Comparison of ENCODE assay signal across 14 cellular contexts in genomic region chr5:150644058-150644457, GRCh38. TPM values are rescaled to one million over a fixed set of nuclear protein-coding genes. Genes with fewer than 3 reads are reported as not detected.
DNase-seq lines count a peak whose midpoint lies in the region; ATAC-seq and TF ChIP-seq lines count a peak whose summit lies in the region.
"Had no signal": no experiment of that assay in that cellular context is flagged by ENCODE, and none has a peak within 500 bp of the region (broad histone marks: within the 10 kb centered on the region; RNA-seq: fewer than 3 reads in every experiment).

No MANE protein-coding gene starts in this region.

- H4K91ac ChIP-seq in trophoblast cell (ENCODE audit: low read depth, low read length): peak overlapping the region; percentile 80

- H3K14ac ChIP-seq in trophoblast cell (ENCODE audit: low read length): peak overlapping the region; percentile 29

- no peaks in the 10 kb centered on the region for H3K27me3 ChIP-seq in heart right ventricle
- H3K27me3 ChIP-seq in right atrium auricular region: no peaks in the 10 kb centered on the region
- no peaks in the 10 kb centered on the region for H3K27me3 ChIP-seq in trophoblast cell (ENCODE audit: insufficient read depth, low read length)
- no peaks in the 10 kb centered on the region for H3K27me3 ChIP-seq in vagina

- no peak overlapping the region for H4K12ac ChIP-seq in trophoblast cell (ENCODE audit: low read depth, low read length)

- H3K4me1 ChIP-seq in heart right ventricle (peaks cover 53 to 100% (median 98%) of the 10 kb centered on the region in 9 donors), right atrium auricular region (peaks cover 0 to 99% of the 10 kb centered on the region in 2 donors), trophoblast cell (ENCODE audit: control insufficient read depth in 1 of 2, insufficient read depth in 2 of 2, low read length in 2 of 2) (peaks cover 49 to 60% of the 10 kb centered on the region in 2 experiments), vagina (peaks cover 66% of the 10 kb centered on the region)

- peak overlapping the region; percentile 20 for H2BK12ac ChIP-seq in trophoblast cell (ENCODE audit: low read length)

- no peak for ATAC-seq in heart right ventricle
- no peak for ATAC-seq in Right ventricle myocardium inferior
- ATAC-seq in HG03520 (IDR thresholded peaks at IDR 0.05; ENCODE audit: unreplicated experiment): no peak
- ATAC-seq: mucosa of descending colon had no signal

- WGBS in heart right ventricle, 2 donors: 48 to 57% methylated on average over 5 of the region's 5 CpGs
- WGBS in trophoblast cell (ENCODE audit: extremely low coverage, insufficient coverage, insufficient read length): no CpG with 5 or more reads among the region's 5 CpGs

- H3K4me3 ChIP-seq in heart right ventricle (peak overlapping the region in 6 of 10 donors; percentile 22 to 63 (median 55)), right atrium auricular region (peak overlapping the region in 1 of 2 donors; percentile 48), trophoblast cell (ENCODE audit: low read depth, low read length) (no peak overlapping the region), vagina (no peak overlapping the region)
- H3K4me3 ChIP-seq: GM12878, mucosa of descending colon had no signal

- H2BK5ac ChIP-seq in trophoblast cell (ENCODE audit: low read depth, low read length, poor library complexity): peak overlapping the region; percentile 5

- H3K36me3 ChIP-seq in heart right ventricle: peaks cover 0 to 39% (median 11%) of the 10 kb centered on the region in 9 donors
- H3K36me3 ChIP-seq in right atrium auricular region: peaks cover 11% of the 10 kb centered on the region
- peaks cover 14 to 15% of the 10 kb centered on the region in 2 experiments for H3K36me3 ChIP-seq in trophoblast cell (ENCODE audit: control insufficient read depth in 1 of 2, insufficient read depth in 2 of 2, low read length in 2 of 2)
- H3K36me3 ChIP-seq in vagina: no peaks in the 10 kb centered on the region

- H3K79me2 ChIP-seq in trophoblast cell (ENCODE audit: control insufficient read depth, insufficient read depth, low read length, poor library complexity): peaks cover 21% of the 10 kb centered on the region

- H3K18ac ChIP-seq in trophoblast cell (ENCODE audit: low read length): peak overlapping the region; percentile 76

- H4K8ac ChIP-seq in trophoblast cell (ENCODE audit: low read depth, low read length): peak overlapping the region; percentile 8

- H3K9ac ChIP-seq in trophoblast cell (ENCODE audit: low read length): no peak overlapping the region

- H3K27ac ChIP-seq in heart right ventricle: peak overlapping the region; percentile 67 to 100 (median 96)
- peak overlapping the region; percentile 96 for H3K27ac ChIP-seq in right atrium auricular region
- H3K27ac ChIP-seq in trophoblast cell (ENCODE audit: low read depth, low read length): peak overlapping the region; percentile 92
- peak overlapping the region; percentile 91 for H3K27ac ChIP-seq in vagina

- H3K23ac ChIP-seq in trophoblast cell (ENCODE audit: low read length): no peak overlapping the region

- DNase-seq in heart right ventricle: no peak
- no peak for DNase-seq in Right ventricle myocardium inferior (ENCODE audit: missing footprints)
- DNase-seq in right atrium auricular region (ENCODE audit: low spot score): no peak
- peak; percentile 46 to 59 for DNase-seq in trophoblast cell
- no peak for DNase-seq in vagina (ENCODE audit: extremely low spot score in 2 of 2)
- no peak for DNase-seq in NK-92 (lab: John Stamatoyannopoulos, UW; ENCODE audit: unreplicated experiment)
- no peak for DNase-seq in COR-L47 (lab: John Stamatoyannopoulos, UW)
- DNase-seq: ACHN; activated T-cell treated with anti-CD3 and anti-CD28 coated beads, Interleukin-2, amount 50 U/mL, for 48 hours; GOT3; KG1; mucosa of descending colon had no signal

- no peak overlapping the region for H3K4me2 ChIP-seq in trophoblast cell (ENCODE audit: low read length)

- H2AK5ac ChIP-seq in trophoblast cell (ENCODE audit: low read length): peak overlapping the region; percentile 92

- no peak for TF ChIP-seq POLR2A in vagina (IDR thresholded peaks at IDR 0.05)

- intact Hi-C loops in heart right ventricle (cut with DNase I): loop anchor here in 4 of 10 donors (5.0 kb wide), 2 partner anchors 47 to 52 kb away; no protein-coding TSS in a partner anchor
- intact Hi-C loops in Right ventricle myocardium inferior (cut with DNase I): no loop called here
- intact Hi-C loops in vagina (cut with DNase I): no loop called here

- peaks cover 53% of the 10 kb centered on the region for H3K79me1 ChIP-seq in trophoblast cell (ENCODE audit: low read length)

- peak overlapping the region; percentile 80 for H3K4ac ChIP-seq in trophoblast cell (ENCODE audit: low read depth, low read length)

- H2BK120ac ChIP-seq in trophoblast cell (ENCODE audit: insufficient read depth, low read length, poor library complexity): peak overlapping the region; percentile 93

- H2AFZ ChIP-seq in trophoblast cell (ENCODE audit: insufficient read depth, low read length, poor library complexity): no peak overlapping the region

- H3K9me3 ChIP-seq in heart right ventricle: no peaks in the 10 kb centered on the region
- H3K9me3 ChIP-seq in right atrium auricular region: no peaks in the 10 kb centered on the region
- no peaks in the 10 kb centered on the region for H3K9me3 ChIP-seq in trophoblast cell (ENCODE audit: insufficient read depth, low read depth, low read length)
- no peaks in the 10 kb centered on the region for H3K9me3 ChIP-seq in vagina
- H3K9me3 ChIP-seq: mucosa of descending colon had no signal

- TF ChIP-seq CTCF in heart right ventricle (IDR thresholded peaks at IDR 0.05) (peak in 1 of 9 donors; percentile 11), right atrium auricular region (IDR thresholded peaks at IDR 0.05) (no peak), vagina (IDR thresholded peaks at IDR 0.05) (no peak)

RNA-seq across cellular contexts. Expression of gene SYNPO, which starts 3.6 kb away (rescaled TPM):
- total RNA-seq in heart right ventricle: 100 to 1,000 TPM; 589 to 777 (median 703) TPM
- 100 to 1,000 TPM; 129 to 344 TPM for polyA plus RNA-seq in heart right ventricle
- 587 TPM for total RNA-seq in Right ventricle myocardium inferior
- total RNA-seq in right atrium auricular region: 100 to 1,000 TPM; 369 to 413 TPM
- 52.3 and 58.9 TPM in 2 replicates for polyA plus RNA-seq in trophoblast cell (2013)
- 16.7 TPM for total RNA-seq in vagina

RNA-seq across cellular contexts. Expression of gene MYOZ3, which starts 17.0 kb away (rescaled TPM):
- total RNA-seq in heart right ventricle: 10 to 100 TPM in 2 of 10 donors, 1 to 10 TPM in 8; 4.5 to 12.2 (median 6.0) TPM
- polyA plus RNA-seq in heart right ventricle: 1 to 10 TPM in 1 of 2 donors, under 1 TPM in 1; 0.91 to 4.1 TPM
- total RNA-seq in Right ventricle myocardium inferior: 5.5 TPM
- 1 to 10 TPM; 2.0 to 3.5 TPM for total RNA-seq in right atrium auricular region
- polyA plus RNA-seq in trophoblast cell (2013): 9.5 and 10.0 TPM in 2 replicates
- not detected for total RNA-seq in vagina

RNA-seq across cellular contexts. Expression of gene RBM22, which starts 56.8 kb away (rescaled TPM):
- total RNA-seq in heart right ventricle (10 to 100 TPM; 23.4 to 41.0 (median 29.3) TPM), Right ventricle myocardium inferior (30.5 TPM), right atrium auricular region (10 to 100 TPM; 26.0 to 29.5 TPM), vagina (30.2 TPM)
- 10 to 100 TPM; 18.6 to 28.8 TPM for polyA plus RNA-seq in heart right ventricle
- 50.4 and 51.3 TPM in 2 replicates for polyA plus RNA-seq in trophoblast cell (2013)

Comparison
In these comparisons a context has a peak if more than half of its experiments do, and no peak if none do; other contexts are left out.
1. DNase-seq: peak in trophoblast cell (2 of 2); none in heart right ventricle (0 of 2), Right ventricle myocardium inferior (single experiment), right atrium auricular region (single experiment), vagina (0 of 2), NK-92 (single experiment) and COR-L47 (single experiment).
2. H3K4me3 ChIP-seq: peak in heart right ventricle (6 of 10); none in trophoblast cell (single experiment) and vagina (0 of 2).
3. RNA of gene SYNPO, which starts 3.6 kb away (total RNA-seq): 589 to 777 TPM in heart right ventricle, 587 TPM in Right ventricle myocardium inferior (single experiment) and 369 to 413 TPM in right atrium auricular region; 16.7 TPM in vagina (single experiment); every median in the first group is over 10 times any median in the second.
4. Peak in every context shown above with its lines, with median percentiles within 50 percentile points of each other: H3K27ac ChIP-seq.